29 cellular contexts compared by ENCODE assay signal in the genomic region with DNA sequence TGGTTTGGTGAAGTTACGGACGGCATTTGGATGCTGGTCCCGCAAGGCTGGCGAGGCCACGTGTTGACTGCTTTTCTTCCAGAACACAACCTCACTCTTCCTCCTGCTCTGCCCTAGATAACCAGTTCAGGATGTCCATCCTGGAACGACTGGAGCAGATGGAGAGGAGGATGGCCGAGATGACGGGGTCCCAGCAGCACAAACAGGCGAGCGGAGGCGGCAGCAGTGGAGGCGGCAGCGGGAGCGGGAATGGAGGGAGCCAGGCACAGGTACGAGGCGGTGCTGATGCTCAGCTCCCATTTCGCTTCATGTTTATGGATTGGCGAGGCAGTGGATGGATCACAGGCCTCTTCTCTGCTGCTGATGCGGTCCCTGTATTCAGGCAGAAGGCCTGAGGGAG.
"Had no signal": no experiment of that assay in that cellular context is flagged by ENCODE, and none has a peak within 500 bp of the region (broad histone marks: within the 10 kb centered on the region; RNA-seq: fewer than 3 reads in every experiment).

No MANE protein-coding gene starts in this region.

- H3K27ac ChIP-seq: brain microvascular endothelial cell, epithelial cell of prostate, esophagus squamous epithelium, gastroesophageal sphincter had no signal

- ATAC-seq: activated CD4-positive, alpha-beta T cell treated with anti-CD3 and anti-CD28 coated beads for 36 hours; activated CD8-positive, alpha-beta memory T cell treated with anti-CD3 and anti-CD28 coated beads, Interleukin-2, amount 10 ng/mL, durations not matched to agents 7 days and 5 days; activated CD8-positive, alpha-beta T cell treated with anti-CD3 and anti-CD28 coated beads, Interleukin-2, amount 10 ng/mL, durations not matched to agents 7 days and 5 days; activated naive CD4-positive, alpha-beta T cell treated with anti-CD3 and anti-CD28 coated beads, Interleukin-2, amount 50 U/mL, for 72 hours; gastroesophageal sphincter; T-cell; T-helper 17 cell had no signal

- H3K4me3 Mint-ChIP-seq: activated CD4-positive, alpha-beta memory T cell treated with anti-CD3 and anti-CD28 coated beads for 36 hours; activated CD4-positive, alpha-beta T cell treated with anti-CD3 and anti-CD28 coated beads for 36 hours; activated CD4-positive, alpha-beta T cell treated with anti-CD3 and anti-CD28 coated beads, Interleukin-2, amount 10 ng/mL, durations not matched to agents 24 days and 14 days; activated CD8-positive, alpha-beta memory T cell treated with anti-CD3 and anti-CD28 coated beads, Interleukin-2, amount 10 ng/mL, durations not matched to agents 7 days and 5 days; activated CD8-positive, alpha-beta T cell treated with anti-CD3 and anti-CD28 coated beads, Interleukin-2, amount 10 ng/mL, durations not matched to agents 7 days and 5 days; activated naive CD4-positive, alpha-beta T cell treated with anti-CD3 and anti-CD28 coated beads, Interleukin-2, amount 10 ng/mL, durations not matched to agents 7 days and 5 days; activated naive CD8-positive, alpha-beta T cell treated with anti-CD3 and anti-CD28 coated beads, Interleukin-2, amount 10 ng/mL, durations not matched to agents 7 days and 5 days; activated T-helper 1 cell treated with anti-CD3 and anti-CD28 coated beads, Interleukin-12 subunit alpha, Interleukin-12 subunit beta, Interleukin-2, Interleukin-4 antibody, amounts not matched to agents 30 ng/mL and 10 ng/mL and 1 ng/mL, durations not matched to agents 14 hours and 24 hours and 36 hours; T-cell; T-helper 17 cell; T-helper 2 cell treated with Interferon-gamma antibody and Interleukin-4, amounts not matched to agents 5 μg/mL and 100 μg/mL, for 36 hours had no signal

- H3K36me3 Mint-ChIP-seq: activated CD4-positive, alpha-beta memory T cell treated with anti-CD3 and anti-CD28 coated beads for 36 hours; activated CD8-positive, alpha-beta memory T cell treated with anti-CD3 and anti-CD28 coated beads, Interleukin-2, amount 10 ng/mL, durations not matched to agents 7 days and 5 days; activated naive CD4-positive, alpha-beta T cell treated with anti-CD3 and anti-CD28 coated beads, Interleukin-2, amount 10 ng/mL, durations not matched to agents 7 days and 5 days; activated naive CD4-positive, alpha-beta T cell treated with anti-CD3 and anti-CD28 coated beads, Interleukin-2, amount 50 U/mL, for 72 hours; activated naive CD8-positive, alpha-beta T cell treated with anti-CD3 and anti-CD28 coated beads, Interleukin-2, amount 10 ng/mL, durations not matched to agents 7 days and 5 days; T-cell had no signal

- H3K27ac Mint-ChIP-seq: activated CD4-positive, alpha-beta memory T cell treated with anti-CD3 and anti-CD28 coated beads for 36 hours; activated CD4-positive, alpha-beta T cell treated with anti-CD3 and anti-CD28 coated beads for 36 hours; activated CD4-positive, alpha-beta T cell treated with anti-CD3 and anti-CD28 coated beads, Interleukin-2, amount 10 ng/mL, durations not matched to agents 24 days and 14 days; activated CD8-positive, alpha-beta memory T cell treated with anti-CD3 and anti-CD28 coated beads, Interleukin-2, amount 10 ng/mL, durations not matched to agents 7 days and 5 days; activated CD8-positive, alpha-beta T cell treated with anti-CD3 and anti-CD28 coated beads, Interleukin-2, amount 10 ng/mL, durations not matched to agents 7 days and 5 days; activated naive CD4-positive, alpha-beta T cell treated with anti-CD3 and anti-CD28 coated beads, Interleukin-2, amount 10 ng/mL, durations not matched to agents 7 days and 5 days; activated naive CD4-positive, alpha-beta T cell treated with anti-CD3 and anti-CD28 coated beads, Interleukin-2, amount 50 U/mL, for 72 hours; activated naive CD8-positive, alpha-beta T cell treated with anti-CD3 and anti-CD28 coated beads, Interleukin-2, amount 10 ng/mL, durations not matched to agents 7 days and 5 days; activated T-helper 1 cell treated with anti-CD3 and anti-CD28 coated beads, Interleukin-12 subunit alpha, Interleukin-12 subunit beta, Interleukin-2, Interleukin-4 antibody, amounts not matched to agents 30 ng/mL and 10 ng/mL and 1 ng/mL, durations not matched to agents 14 hours and 24 hours and 36 hours; activated T-helper 2 cell treated with anti-CD3 and anti-CD28 coated beads, Interferon-gamma antibody, Interleukin-2, Interleukin-4, amounts not matched to agents 10 μg/mL and 5 μg/mL and 100 μg/mL, durations not matched to agents 14 hours and 24 hours and 36 hours; T-cell; T-helper 17 cell; T-helper 2 cell treated with Interferon-gamma antibody and Interleukin-4, amounts not matched to agents 5 μg/mL and 100 μg/mL, for 36 hours had no signal

- H3K9me3 Mint-ChIP-seq: activated CD4-positive, alpha-beta memory T cell treated with anti-CD3 and anti-CD28 coated beads for 36 hours; activated CD4-positive, alpha-beta T cell treated with anti-CD3 and anti-CD28 coated beads, Interleukin-2, amount 10 ng/mL, durations not matched to agents 24 days and 14 days; activated naive CD4-positive, alpha-beta T cell treated with anti-CD3 and anti-CD28 coated beads, Interleukin-2, amount 10 ng/mL, durations not matched to agents 7 days and 5 days; activated naive CD4-positive, alpha-beta T cell treated with anti-CD3 and anti-CD28 coated beads, Interleukin-2, amount 50 U/mL, for 72 hours; activated naive CD8-positive, alpha-beta T cell treated with anti-CD3 and anti-CD28 coated beads, Interleukin-2, amount 10 ng/mL, durations not matched to agents 7 days and 5 days; activated T-helper 1 cell treated with anti-CD3 and anti-CD28 coated beads, Interleukin-12 subunit alpha, Interleukin-12 subunit beta, Interleukin-2, Interleukin-4 antibody, amounts not matched to agents 30 ng/mL and 10 ng/mL and 1 ng/mL, durations not matched to agents 14 hours and 24 hours and 36 hours; activated T-helper 2 cell treated with anti-CD3 and anti-CD28 coated beads, Interferon-gamma antibody, Interleukin-2, Interleukin-4, amounts not matched to agents 10 μg/mL and 5 μg/mL and 100 μg/mL, durations not matched to agents 14 hours and 24 hours and 36 hours; T-cell; T-helper 2 cell treated with Interferon-gamma antibody and Interleukin-4, amounts not matched to agents 5 μg/mL and 100 μg/mL, for 36 hours had no signal

- DNase-seq: activated CD4-positive, alpha-beta memory T cell treated with anti-CD3 and anti-CD28 coated beads for 36 hours; activated CD4-positive, alpha-beta T cell treated with anti-CD3 and anti-CD28 coated beads for 36 hours; activated CD4-positive, alpha-beta T cell treated with anti-CD3 and anti-CD28 coated beads, Interleukin-2, amount 10 ng/mL, durations not matched to agents 24 days and 14 days; activated CD4-positive, CD25-positive, alpha-beta regulatory T cell; activated CD4-positive, CD25-positive, alpha-beta regulatory T cell treated with anti-CD3 and anti-CD28 coated beads, Interleukin-2, amount 50 U/mL, for 72 hours; activated CD8-positive, alpha-beta memory T cell treated with anti-CD3 and anti-CD28 coated beads, Interleukin-2, amount 10 ng/mL, durations not matched to agents 7 days and 5 days; activated CD8-positive, alpha-beta memory T cell treated with anti-CD3 and anti-CD28 coated beads, Interleukin-2, amount 50 U/mL, for 4 hours; activated CD8-positive, alpha-beta T cell treated with anti-CD3 and anti-CD28 coated beads, Interleukin-2, amount 10 ng/mL, durations not matched to agents 7 days and 5 days; activated gamma-delta T cell; activated naive CD4-positive, alpha-beta T cell; activated naive CD4-positive, alpha-beta T cell treated with anti-CD3 and anti-CD28 coated beads, Interleukin-2, amount 10 ng/mL, durations not matched to agents 7 days and 5 days; activated naive CD8-positive, alpha-beta T cell treated with anti-CD3 and anti-CD28 coated beads, Interleukin-2, amount 10 ng/mL, durations not matched to agents 7 days and 5 days; activated T-cell treated with anti-CD3 and anti-CD28 coated beads, Interleukin-2, amount 50 U/mL, for 1 hour; activated T-cell treated with anti-CD3 and anti-CD28 coated beads, Interleukin-2, amount 50 U/mL, for 48 hours; brain microvascular endothelial cell; cortex of kidney; dermis blood vessel endothelial cell; effector CD8-positive, alpha-beta T cell; esophagus squamous epithelium; foreskin melanocyte; T-cell; T-helper 17 cell; T1000 had no signal

- H3K4me1 Mint-ChIP-seq: activated CD4-positive, alpha-beta T cell treated with anti-CD3 and anti-CD28 coated beads for 36 hours; activated CD4-positive, alpha-beta T cell treated with anti-CD3 and anti-CD28 coated beads, Interleukin-2, amount 10 ng/mL, durations not matched to agents 24 days and 14 days; activated CD8-positive, alpha-beta memory T cell treated with anti-CD3 and anti-CD28 coated beads, Interleukin-2, amount 10 ng/mL, durations not matched to agents 7 days and 5 days; activated naive CD4-positive, alpha-beta T cell treated with anti-CD3 and anti-CD28 coated beads, Interleukin-2, amount 10 ng/mL, durations not matched to agents 7 days and 5 days; activated naive CD8-positive, alpha-beta T cell treated with anti-CD3 and anti-CD28 coated beads, Interleukin-2, amount 10 ng/mL, durations not matched to agents 7 days and 5 days; T-cell had no signal
